Comparison of ENCODE assay signal across 8 cellular contexts in the genomic region with DNA sequence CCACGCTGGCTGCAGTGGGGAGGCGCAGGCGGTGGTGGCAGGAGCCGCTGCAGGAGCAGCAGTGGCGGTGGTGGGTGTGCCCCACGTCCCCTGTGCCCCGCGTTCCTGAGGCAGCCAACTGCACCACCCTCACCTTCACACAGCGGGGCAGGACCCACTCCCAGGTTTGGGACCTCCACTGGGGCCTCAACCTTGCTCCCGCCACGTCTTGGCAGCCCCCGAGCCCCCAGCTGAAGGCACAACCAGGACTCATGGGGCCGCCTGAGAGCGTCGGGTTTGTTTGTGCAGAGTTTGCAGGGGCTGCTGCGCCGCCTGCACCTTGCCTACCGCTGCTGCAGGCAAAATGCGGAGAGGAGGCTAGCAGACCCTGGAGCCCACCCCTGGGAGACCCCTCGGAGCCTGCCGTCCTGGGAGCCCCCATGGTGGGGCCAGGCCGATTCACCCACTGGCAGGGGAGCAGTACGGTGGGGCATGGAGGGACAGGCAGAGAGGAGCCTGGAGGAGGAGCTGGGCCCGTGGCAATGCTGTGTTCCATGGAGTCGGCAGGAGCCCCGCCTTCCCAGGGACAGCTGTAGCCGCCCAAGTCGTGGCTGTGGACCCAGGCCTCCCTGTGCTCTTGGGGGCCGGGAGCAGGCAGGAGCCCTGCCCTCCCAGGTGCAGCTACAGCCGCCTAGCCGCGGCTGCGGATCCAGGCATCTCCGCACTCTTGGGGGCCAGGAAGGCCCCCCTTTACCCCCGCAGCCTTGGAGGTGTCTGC. TPM values are rescaled to one million over a fixed set of nuclear protein-coding genes. Genes with fewer than 3 reads are reported as not detected.
DNase-seq lines count a peak whose midpoint lies in the region; ATAC-seq and TF ChIP-seq lines count a peak whose summit lies in the region.

No MANE protein-coding gene starts in this region.

- H3K9me3 ChIP-seq in psoas muscle, result no peaks in the 10 kb centered on the region

- H3K4me3 ChIP-seq in WI38 (ENCODE audit: low read depth, low read length) (peak overlapping the region; percentile 29; the same call in 1 of the 2 replicates), psoas muscle (peak overlapping the region; percentile 59)

- ATAC-seq in activated CD4-positive, CD25-positive, alpha-beta regulatory T cell treated with anti-CD3 and anti-CD28 coated beads, Interleukin-2, amount 50 U/mL, for 24 hours, result peak; percentile 16 to 53
- ATAC-seq in psoas muscle, result peak in 2 of 4 donors; percentile 52 to 59
- no peak for ATAC-seq in HG03139 (IDR thresholded peaks at IDR 0.05; ENCODE audit: unreplicated experiment)

- WGBS in psoas muscle, 3 donors, result 31 to 40% (median 32%) methylated on average over 26 to 35 of the region's 35 CpGs

- H3K36me3 ChIP-seq in psoas muscle (ENCODE audit: insufficient read depth in 1 of 2, low read depth in 1 of 2), result no peaks in the 10 kb centered on the region

- peaks cover 0 to 9% (median 4%) of the 10 kb centered on the region in 3 donors for H3K27me3 ChIP-seq in psoas muscle (ENCODE audit: insufficient read depth in 3 of 3, low read length in 2 of 3)

- TF ChIP-seq CTCF in WI38 (IDR thresholded peaks at IDR 0.05; ENCODE audit: low read depth, low read length), result no peak
- TF ChIP-seq CTCF in psoas muscle (IDR thresholded peaks at IDR 0.05), result no peak

- intact Hi-C loops in psoas muscle (cut with DNase I), result loop anchor here in 1 of 2 donors (5.0 to 10.0 kb wide), 2 partner anchors 186 to 604 kb away; no protein-coding TSS in a partner anchor

- H3K27ac ChIP-seq in psoas muscle, result no peak overlapping the region

- no peak for DNase-seq in activated CD4-positive, CD25-positive, alpha-beta regulatory T cell treated with anti-CD3 and anti-CD28 coated beads, Interleukin-2, amount 50 U/mL, for 72 hours
- DNase-seq in germinal center (ENCODE audit: low spot score) (peak; percentile 15), psoas muscle (peak; percentile 23 to 52), RPMI8226 (no peak), NCI-H187 treated with DMSO at 0.1 percent for 48 hours (lab: John Stamatoyannopoulos, UW) (no peak)

- H3K4me1 ChIP-seq in psoas muscle, result no peaks in the 10 kb centered on the region

RNA-seq across cellular contexts. Expression of a gene that starts 14.7 kb away (rescaled TPM):
- total RNA-seq in psoas muscle, result 1 to 10 TPM; 1.0 to 8.0 (median 3.2) TPM
- 1 to 10 TPM in 2 of 3 donors, under 1 TPM in 1; 0.38 to 9.3 (median 2.5) TPM for polyA plus RNA-seq in psoas muscle

Comparison
In these comparisons a context has a peak if more than half of its experiments do, and no peak if none do; other contexts are left out.
1. DNase-seq: peak in germinal center (single experiment) and psoas muscle (2 of 2); none in activated CD4-positive, CD25-positive, alpha-beta regulatory T cell treated with anti-CD3 and anti-CD28 coated beads, Interleukin-2, amount 50 U/mL, for 72 hours (single experiment), RPMI8226 (single experiment) and NCI-H187 treated with DMSO at 0.1 percent for 48 hours (single experiment).